In genomic region chr7:95753440-95753839, GRCh38 we compare ENCODE assay signal across 36 cellular contexts. TPM values are rescaled to one million over a fixed set of nuclear protein-coding genes. Genes with fewer than 3 reads are reported as not detected.
"Had no signal": no experiment of that assay in that cellular context is flagged by ENCODE, and none has a peak within 500 bp of the region (broad histone marks: within the 10 kb centered on the region; RNA-seq: fewer than 3 reads in every experiment).

No MANE protein-coding gene starts in this region.

- H3K4me1 ChIP-seq: adrenal gland, ascending aorta, body of pancreas, breast epithelium had no signal

- DNase-seq: activated effector memory CD4-positive, alpha-beta T cell treated with anti-CD3 and anti-CD28 coated beads, Interleukin-2, amount 50 U/mL, for 16 hours; activated effector memory CD4-positive, alpha-beta T cell treated with Interleukin-2 at 50 U/mL for 16 hours; activated gamma-delta T cell; activated gamma-delta T cell treated with Interleukin-2 at 50 U/mL for 16 hours; activated naive CD4-positive, alpha-beta T cell; activated naive CD4-positive, alpha-beta T cell treated with anti-CD3 and anti-CD28 coated beads for 36 hours; activated naive CD4-positive, alpha-beta T cell treated with anti-CD3 and anti-CD28 coated beads, Interleukin-2, amount 10 ng/mL, durations not matched to agents 7 days and 5 days; activated naive CD4-positive, alpha-beta T cell treated with anti-CD3 and anti-CD28 coated beads, Interleukin-2, amount 50 U/mL, for 16 hours; activated naive CD4-positive, alpha-beta T cell treated with Interleukin-2 at 50 U/mL for 16 hours; activated naive CD8-positive, alpha-beta T cell treated with anti-CD3 and anti-CD28 coated beads for 36 hours; activated naive CD8-positive, alpha-beta T cell treated with anti-CD3 and anti-CD28 coated beads, Interleukin-2, amount 10 ng/mL, durations not matched to agents 7 days and 5 days; activated naive CD8-positive, alpha-beta T cell treated with anti-CD3 and anti-CD28 coated beads, Interleukin-2, amount 50 U/mL, for 24 hours; activated T-cell treated with anti-CD3 and anti-CD28 coated beads, Interleukin-2, amount 50 U/mL, for 1 hour; activated T-cell treated with anti-CD3 and anti-CD28 coated beads, Interleukin-2, amount 50 U/mL, for 24 hours; activated T-cell treated with anti-CD3 and anti-CD28 coated beads, Interleukin-2, amount 50 U/mL, for 4 hours; activated T-cell treated with anti-CD3 and anti-CD28 coated beads, Interleukin-2, amount 50 U/mL, for 48 hours; activated T-cell treated with anti-CD3 and anti-CD28 coated beads, Interleukin-2, amount 50 U/mL, for 72 hours; adrenal gland; amniotic stem cell; amygdala; anterior cingulate cortex; aorta; body of pancreas; brain microvascular endothelial cell; caudate nucleus; central memory CD4-positive, alpha-beta T cell; cerebellar nuclear complex had no signal

- H3K27me3 ChIP-seq: ascending aorta, body of pancreas, brain microvascular endothelial cell, breast epithelium, cardiac muscle cell had no signal

- FAIRE-seq: astrocyte, bronchial epithelial cell had no signal

- H3K4me3 ChIP-seq: adrenal gland, ascending aorta, body of pancreas, breast epithelium, cardiac muscle cell had no signal

- ATAC-seq: activated naive CD4-positive, alpha-beta T cell treated with anti-CD3 and anti-CD28 coated beads, Interleukin-2, amount 50 U/mL, for 72 hours; activated naive CD8-positive, alpha-beta T cell treated with anti-CD3 and anti-CD28 coated beads, Interleukin-2, amount 50 U/mL, for 24 hours; activated T-cell treated with anti-CD3 and anti-CD28 coated beads, Interleukin-2, amount 50 U/mL, for 4 hours; activated T-cell treated with anti-CD3 and anti-CD28 coated beads, Interleukin-2, amount 50 U/mL, for 72 hours; activated T-helper 17 cell treated with anti-CD3 and anti-CD28 coated beads, Interleukin-2, amount 50 U/mL, for 72 hours; body of pancreas had no signal

- H3K27ac ChIP-seq: adrenal gland, ascending aorta, body of pancreas, brain microvascular endothelial cell, breast epithelium, cardiac muscle cell had no signal

- H3K36me3 ChIP-seq: adrenal gland, ascending aorta, brain microvascular endothelial cell, breast epithelium, cardiac muscle cell had no signal

- H3K9me3 ChIP-seq: adrenal gland, ascending aorta, body of pancreas, breast epithelium had no signal

RNA-seq across cellular contexts. Expression of gene DYNC1I1, which starts 18.9 kb away (rescaled TPM):
- total RNA-seq: activated naive CD4-positive, alpha-beta T cell treated with anti-CD3 and anti-CD28 coated beads for 36 hours; activated naive CD4-positive, alpha-beta T cell treated with anti-CD3 and anti-CD28 coated beads, Interleukin-2, amount 50 U/mL, for 72 hours; activated naive CD8-positive, alpha-beta T cell treated with anti-CD3 and anti-CD28 coated beads, Interleukin-2, amount 10 ng/mL, durations not matched to agents 7 days and 5 days; activated T-cell treated with anti-CD3 and anti-CD28 coated beads, Interleukin-2, amount 50 U/mL, for 4 hours; activated T-cell treated with anti-CD3 and anti-CD28 coated beads, Interleukin-2, amount 50 U/mL, for 72 hours; activated T-helper 1 cell treated with anti-CD3 and anti-CD28 coated beads, Interleukin-12 subunit alpha, Interleukin-12 subunit beta, Interleukin-2, Interleukin-4 antibody, amounts not matched to agents 30 ng/mL and 10 ng/mL and 1 ng/mL, durations not matched to agents 14 hours and 24 hours and 36 hours; activated T-helper 17 cell treated with anti-CD3 and anti-CD28 coated beads, Interleukin-2, amount 50 U/mL, for 72 hours; activated T-helper 2 cell treated with anti-CD3 and anti-CD28 coated beads, Interferon-gamma antibody, Interleukin-2, Interleukin-4, amounts not matched to agents 10 μg/mL and 5 μg/mL and 100 μg/mL, durations not matched to agents 14 hours and 24 hours and 36 hours; bronchial epithelial cell had no signal
